Comparison of ENCODE assay signal across 17 cellular contexts in the genomic region with DNA sequence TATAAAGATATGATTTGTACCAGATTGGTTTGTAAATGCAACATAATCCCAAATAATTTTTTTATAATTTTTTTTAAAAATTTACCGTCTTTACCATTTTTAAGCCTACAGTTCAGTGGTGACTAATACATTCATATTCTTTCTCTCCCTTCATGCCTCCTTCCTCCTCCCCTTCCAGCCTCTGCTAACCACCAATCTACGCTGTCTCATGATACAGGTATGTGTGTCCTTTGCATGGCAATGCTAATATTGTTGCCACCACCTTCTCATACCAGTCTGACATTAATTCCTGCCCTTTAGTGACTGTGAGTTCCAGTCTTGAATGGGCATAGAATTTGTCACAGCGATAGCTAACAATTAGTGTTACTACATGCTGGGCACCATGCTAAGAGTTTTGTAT.
"Had no signal": no experiment of that assay in that cellular context is flagged by ENCODE, and none has a peak within 500 bp of the region (broad histone marks: within the 10 kb centered on the region; RNA-seq: fewer than 3 reads in every experiment).

No MANE protein-coding gene starts in this region.

- H3K4me3 ChIP-seq: neural progenitor cell, ovary, psoas muscle, suprapubic skin had no signal

- H3K4me2 ChIP-seq: neural progenitor cell had no signal

- DNase-seq: activated CD4-positive, alpha-beta T cell treated with anti-CD3 and anti-CD28 coated beads for 1 hour; activated CD8-positive, alpha-beta memory T cell treated with anti-CD3 and anti-CD28 coated beads for 24 hours; activated CD8-positive, alpha-beta memory T cell treated with anti-CD3 and anti-CD28 coated beads, Interleukin-2, amount 50 U/mL, for 48 hours; activated gamma-delta T cell; endodermal cell; foreskin melanocyte; glutamatergic neuron; hippocampal formation; islet precursor cell; ovary; psoas muscle; stimulated activated naive CD8-positive, alpha-beta T cell treated with anti-CD3 and anti-CD28 coated beads, Interleukin-15, amount 100 ng/mL, for 72 hours had no signal

- H3K27ac ChIP-seq: neural progenitor cell, ovary, psoas muscle, VCaP had no signal

- H3K4me3 Mint-ChIP-seq: activated naive CD4-positive, alpha-beta T cell treated with anti-CD3 and anti-CD28 coated beads, Interleukin-2, amount 50 U/mL, for 24 hours; endodermal cell; neural progenitor cell; stimulated activated naive CD8-positive, alpha-beta T cell treated with anti-CD3 and anti-CD28 coated beads, Interleukin-15, amount 100 ng/mL, for 72 hours had no signal

- H3K27ac Mint-ChIP-seq: activated naive CD4-positive, alpha-beta T cell treated with anti-CD3 and anti-CD28 coated beads, Interleukin-2, amount 50 U/mL, for 24 hours; endodermal cell; stimulated activated naive CD8-positive, alpha-beta T cell treated with anti-CD3 and anti-CD28 coated beads, Interleukin-15, amount 100 ng/mL, for 72 hours had no signal

- H3K36me3 Mint-ChIP-seq: activated naive CD4-positive, alpha-beta T cell treated with anti-CD3 and anti-CD28 coated beads, Interleukin-2, amount 50 U/mL, for 24 hours had no signal

- H3K9me3 Mint-ChIP-seq: activated naive CD4-positive, alpha-beta T cell treated with anti-CD3 and anti-CD28 coated beads, Interleukin-2, amount 50 U/mL, for 24 hours; stimulated activated naive CD8-positive, alpha-beta T cell treated with anti-CD3 and anti-CD28 coated beads, Interleukin-15, amount 100 ng/mL, for 72 hours had no signal

- H3K9ac ChIP-seq: neural progenitor cell had no signal

- H3K27me3 ChIP-seq: neural progenitor cell, ovary, suprapubic skin had no signal

- ATAC-seq: stimulated activated naive CD8-positive, alpha-beta T cell treated with anti-CD3 and anti-CD28 coated beads, Interleukin-15, amount 100 ng/mL, for 72 hours had no signal

- H3K36me3 ChIP-seq: neural progenitor cell, ovary, suprapubic skin had no signal

- FAIRE-seq: colon had no signal

- H2AFZ ChIP-seq: neural progenitor cell had no signal

- H3K9me3 ChIP-seq: ovary, psoas muscle, suprapubic skin had no signal
